8 cellular contexts compared by ENCODE assay signal in genomic region chr5:131379723-131380122, GRCh38.
DNase-seq lines count a peak whose midpoint lies in the region; ATAC-seq and TF ChIP-seq lines count a peak whose summit lies in the region.

No MANE protein-coding gene starts in this region.

- DNase-seq in GM06990 (ENCODE audit: extremely low read depth, insufficient read length) (peak; percentile 67), SK-N-MC (ENCODE audit: low read depth, low spot score) (peak; percentile 63), mucosa of gallbladder (ENCODE audit: low spot score) (peak; percentile 27), substantia nigra (lab: John Stamatoyannopoulos, UW) (no peak), glutamatergic neuron (no peak), HuH-7.5 (ENCODE audit: low spot score) (no peak)
- DNase-seq in activated naive CD8-positive, alpha-beta T cell treated with anti-CD3 and anti-CD28 coated beads, Interleukin-2, amount 50 U/mL, for 24 hours = peak; percentile 57

- no peaks in the 10 kb centered on the region for H3K9me3 Mint-ChIP-seq in activated naive CD8-positive, alpha-beta T cell treated with anti-CD3 and anti-CD28 coated beads, Interleukin-2, amount 50 U/mL, for 24 hours
- peaks cover 10% of the 10 kb centered on the region for H3K9me3 Mint-ChIP-seq in glutamatergic neuron (ENCODE audit: unreplicated experiment)

- no peaks in the 10 kb centered on the region for H3K9me3 ChIP-seq in SK-N-MC (ENCODE audit: low read depth, low read length)

- H3K36me3 ChIP-seq in GM06990 (ENCODE audit: control insufficient read depth, insufficient read depth, low read length) = no peaks in the 10 kb centered on the region
- H3K36me3 ChIP-seq in SK-N-MC (ENCODE audit: insufficient read depth, low read length) = peaks cover 7% of the 10 kb centered on the region; the same call in 1 of the 2 replicates

- peak overlapping the region; percentile 88 for H3K27ac ChIP-seq in SK-N-MC
- H3K27ac ChIP-seq in substantia nigra (ENCODE audit: low read depth, low read length, poor library complexity, severe bottlenecking) = peak overlapping the region; percentile 89

- peaks cover 96% of the 10 kb centered on the region for H3K4me1 Mint-ChIP-seq in activated naive CD8-positive, alpha-beta T cell treated with anti-CD3 and anti-CD28 coated beads, Interleukin-2, amount 50 U/mL, for 24 hours
- peaks cover 4% of the 10 kb centered on the region for H3K4me1 Mint-ChIP-seq in glutamatergic neuron (ENCODE audit: low read depth, unreplicated experiment)

- peak; percentile 54 for ATAC-seq in HG02759 (IDR thresholded peaks at IDR 0.05; ENCODE audit: unreplicated experiment)
- ATAC-seq in activated naive CD8-positive, alpha-beta T cell treated with anti-CD3 and anti-CD28 coated beads, Interleukin-2, amount 50 U/mL, for 24 hours = peak; percentile 68

- peak overlapping the region; percentile 19; the same call in 1 of the 2 replicates for H3K4me3 ChIP-seq in GM06990 (replicated peaks; ENCODE audit: low read depth, low read length)
- H3K4me3 ChIP-seq in SK-N-MC = peak overlapping the region; percentile 22

- peaks cover 22% of the 10 kb centered on the region for H3K36me3 Mint-ChIP-seq in activated naive CD8-positive, alpha-beta T cell treated with anti-CD3 and anti-CD28 coated beads, Interleukin-2, amount 50 U/mL, for 24 hours (ENCODE audit: low read depth)
- H3K36me3 Mint-ChIP-seq in glutamatergic neuron (ENCODE audit: unreplicated experiment) = peaks cover 3% of the 10 kb centered on the region

- H3K4me3 Mint-ChIP-seq in activated naive CD8-positive, alpha-beta T cell treated with anti-CD3 and anti-CD28 coated beads, Interleukin-2, amount 50 U/mL, for 24 hours = peak overlapping the region; percentile 50
- no peak overlapping the region for H3K4me3 Mint-ChIP-seq in glutamatergic neuron (ENCODE audit: unreplicated experiment)

- no peak overlapping the region for H3K9ac ChIP-seq in SK-N-MC (ENCODE audit: insufficient read length)

- no peaks in the 10 kb centered on the region for H3K27me3 ChIP-seq in GM06990 (replicated peaks; ENCODE audit: control insufficient read depth, insufficient read depth, low read length)

- peak overlapping the region; percentile 97 for H3K27ac Mint-ChIP-seq in activated naive CD8-positive, alpha-beta T cell treated with anti-CD3 and anti-CD28 coated beads, Interleukin-2, amount 50 U/mL, for 24 hours
- no peak overlapping the region for H3K27ac Mint-ChIP-seq in glutamatergic neuron (ENCODE audit: unreplicated experiment)

- TF ChIP-seq CTCF in GM06990 (IDR thresholded peaks at IDR 0.05; ENCODE audit: insufficient read depth, low read length, poor library complexity, severe bottlenecking) (no peak), glutamatergic neuron (IDR thresholded peaks at IDR 0.05; ENCODE audit: partially characterized antibody, unreplicated experiment) (no peak)

- no peaks in the 10 kb centered on the region for H3K27me3 Mint-ChIP-seq in activated naive CD8-positive, alpha-beta T cell treated with anti-CD3 and anti-CD28 coated beads, Interleukin-2, amount 50 U/mL, for 24 hours
- peaks cover 8% of the 10 kb centered on the region for H3K27me3 Mint-ChIP-seq in glutamatergic neuron (ENCODE audit: unreplicated experiment)

Comparison
In these comparisons a context has a peak if more than half of its experiments do, and no peak if none do; other contexts are left out.
1. DNase-seq: peak in GM06990 (single experiment), SK-N-MC (single experiment), activated naive CD8-positive, alpha-beta T cell treated with anti-CD3 and anti-CD28 coated beads, Interleukin-2, amount 50 U/mL, for 24 hours (single experiment) and mucosa of gallbladder (single experiment); none in substantia nigra (0 of 49), glutamatergic neuron (single experiment) and HuH-7.5 (single experiment).